ENCODE assay signal across 14 cellular contexts in genomic region chr20:18926972-18927371, GRCh38.
"Had no signal": no experiment of that assay in that cellular context is flagged by ENCODE, and none has a peak within 500 bp of the region (broad histone marks: within the 10 kb centered on the region; RNA-seq: fewer than 3 reads in every experiment).

No MANE protein-coding gene starts in this region.

- DNase-seq: activated CD4-positive, alpha-beta T cell treated with anti-CD3 and anti-CD28 coated beads, Interleukin-2, amount 50 U/mL, for 4 hours; activated gamma-delta T cell; effector CD4-positive, alpha-beta T cell; left cardiac atrium; mesenchymal stem cell; naive thymus-derived CD4-positive, alpha-beta T cell; pancreas; stimulated activated CD4-positive, alpha-beta T cell treated with anti-CD3 and anti-CD28 coated beads, Interleukin-1b, Interleukin-23, amount 100 ng/mL, for 48 hours; stimulated activated CD8-positive, alpha-beta memory T cell treated with anti-CD3 and anti-CD28 coated beads, Interleukin-4, amount 100 ng/mL, for 48 hours; stimulated activated naive CD4-positive, alpha-beta T cell; T-helper 17 cell; thyroid gland had no signal

- H3K27me3 ChIP-seq: pancreas, thyroid gland had no signal

- ATAC-seq: esophagus mucosa; left cardiac atrium; naive thymus-derived CD4-positive, alpha-beta T cell; pancreas; T-helper 17 cell had no signal

- H3K27me3 Mint-ChIP-seq: T-helper 17 cell had no signal

- H3K4me1 Mint-ChIP-seq: naive thymus-derived CD4-positive, alpha-beta T cell; T-helper 17 cell had no signal

- H3K27ac ChIP-seq: pancreas, thyroid gland had no signal

- H3K36me3 ChIP-seq: pancreas, thyroid gland had no signal

- H3K9me3 ChIP-seq: pancreas, thyroid gland had no signal

- H3K4me3 Mint-ChIP-seq: activated naive CD8-positive, alpha-beta T cell; naive thymus-derived CD4-positive, alpha-beta T cell; T-helper 17 cell had no signal

- H3K4me3 ChIP-seq: pancreas, thyroid gland had no signal

- H3K4me1 ChIP-seq: pancreas, thyroid gland had no signal

- FAIRE-seq: pancreas had no signal

- H3K27ac Mint-ChIP-seq: activated naive CD8-positive, alpha-beta T cell; naive thymus-derived CD4-positive, alpha-beta T cell; T-helper 17 cell had no signal
